In genomic region chr19:46412983-46413261, GRCh38 we compare ENCODE assay signal across 10 cellular contexts. TPM values are rescaled to one million over a fixed set of nuclear protein-coding genes. Genes with fewer than 3 reads are reported as not detected.
DNase-seq lines count a peak whose midpoint lies in the region; ATAC-seq, FAIRE-seq and TF ChIP-seq lines count a peak whose summit lies in the region.
"Had no signal": no experiment of that assay in that cellular context is flagged by ENCODE, and none has a peak within 500 bp of the region (broad histone marks: within the 10 kb centered on the region; RNA-seq: fewer than 3 reads in every experiment).

No MANE protein-coding gene starts in this region.

- peak overlapping the region; percentile 3 for H2AFZ ChIP-seq in neuron (ENCODE audit: low read depth, low read length)

- DNase-seq in left cardiac atrium (no peak), Right ventricle myocardium superior (no peak), fibroblast of the aortic adventitia (ENCODE audit: low read depth) (no peak), aorta (no peak), NCI-H2107 (lab: John Stamatoyannopoulos, UW) (no peak), frontal cortex (ENCODE audit: low spot score in 2 of 2) (no peak), iPS-NIHi11 (ENCODE audit: low spot score) (no peak)
- DNase-seq: AML-193, NCI-H1694 treated with DMSO at 0.1 percent for 48 hours had no signal

- TF ChIP-seq CTCF in fibroblast of the aortic adventitia (IDR thresholded peaks at IDR 0.05; ENCODE audit: insufficient read depth, low read length), result no peak

- H3K4me1 ChIP-seq in neuron (ENCODE audit: insufficient read depth, low read length), result peaks cover 44% of the 10 kb centered on the region
- no peaks in the 10 kb centered on the region for H3K4me1 ChIP-seq in aorta (ENCODE audit: control insufficient read depth in 1 of 2, insufficient read depth in 2 of 2, low read length in 2 of 2)

- intact Hi-C loops in left cardiac atrium (cut with DNase I) (no loop called here), Right ventricle myocardium superior (cut with DNase I) (no loop called here), aorta (cut with DNase I) (no loop called here)

- peak overlapping the region; percentile 26 to 32 for H3K27ac ChIP-seq in aorta (ENCODE audit: low read depth in 1 of 2, low read length in 2 of 2)

- H3K9me3 ChIP-seq in neuron (ENCODE audit: low read length) (no peaks in the 10 kb centered on the region), aorta (ENCODE audit: control insufficient read depth, low read length) (no peaks in the 10 kb centered on the region)

- H3K27me3 ChIP-seq in neuron (ENCODE audit: insufficient read depth, low read length) (no peaks in the 10 kb centered on the region), aorta (ENCODE audit: control insufficient read depth in 1 of 2, insufficient read depth in 2 of 2, low read length in 1 of 2) (no peaks in the 10 kb centered on the region)

- no peak for FAIRE-seq in frontal cortex (lab: Jason Lieb, UNC)

- H3K36me3 ChIP-seq in neuron (ENCODE audit: insufficient read depth, low read length), result peaks cover 7% of the 10 kb centered on the region
- H3K36me3 ChIP-seq in aorta (ENCODE audit: control insufficient read depth in 1 of 2, insufficient read depth in 2 of 2, low read length in 1 of 2), result no peaks in the 10 kb centered on the region

- ATAC-seq in left cardiac atrium (peak; percentile 2 to 5), Right ventricle myocardium superior (ENCODE audit: poor library complexity) (no peak), aorta (ENCODE audit: low FRiP score) (no peak)

- H3K4me3 ChIP-seq in fibroblast of the aortic adventitia (ENCODE audit: low read depth, low read length), result peak overlapping the region; percentile 73
- H3K4me3 ChIP-seq in neuron (ENCODE audit: low read length), result peak overlapping the region; percentile 90
- peak overlapping the region; percentile 43 for H3K4me3 ChIP-seq in aorta (ENCODE audit: low read length in 2 of 2)

- WGBS in aorta, 2 donors, result 1% methylated on average over 10 of the region's 10 CpGs

RNA-seq across cellular contexts. Expression of gene CCDC8, which starts 0.4 kb away (rescaled TPM):
- total RNA-seq in left cardiac atrium, result 10 to 100 TPM; 29.6 to 38.4 TPM
- total RNA-seq in Right ventricle myocardium superior, result 28.1 TPM
- total RNA-seq in fibroblast of the aortic adventitia (ENCODE audit: low replicate concordance), result 8.5 and 26.9 TPM in 2 replicates
- 10 to 100 TPM; 18.8 to 25.7 TPM for total RNA-seq in aorta
- polyA plus RNA-seq in aorta, result 10 to 100 TPM in 1 of 2 donors, 1 to 10 TPM in 1; 9.6 to 11.0 TPM
- total RNA-seq in frontal cortex, result 2.4 TPM

RNA-seq across cellular contexts. Expression of gene PNMA8C, which starts 15.8 kb away (rescaled TPM):
- total RNA-seq in left cardiac atrium (under 1 TPM; 0.09 to 0.16 TPM), Right ventricle myocardium superior (not detected), fibroblast of the aortic adventitia (ENCODE audit: low replicate concordance) (not detected in 2 replicates), aorta (1 to 10 TPM; 3.1 to 4.3 TPM), frontal cortex (31.8 TPM)
- polyA plus RNA-seq in aorta, result 1 to 10 TPM; 1.2 to 1.6 TPM

RNA-seq across cellular contexts. Expression of gene PNMA8A, which starts 58.4 kb away (rescaled TPM):
- total RNA-seq in left cardiac atrium, result 10 to 100 TPM; 13.9 to 16.5 TPM
- 7.3 TPM for total RNA-seq in Right ventricle myocardium superior
- 2.1 and 2.3 TPM in 2 replicates for total RNA-seq in fibroblast of the aortic adventitia (ENCODE audit: low replicate concordance)
- total RNA-seq in aorta, result 10 to 100 TPM in 1 of 2 donors, 1 to 10 TPM in 1; 6.8 to 12.4 TPM
- polyA plus RNA-seq in aorta, result 1 to 10 TPM; 3.3 to 6.8 TPM
- 68.1 TPM for total RNA-seq in frontal cortex

Comparison
In these comparisons a context has a peak if more than half of its experiments do, and no peak if none do; other contexts are left out.
1. ATAC-seq: peak in left cardiac atrium (2 of 2); none in Right ventricle myocardium superior (single experiment) and aorta (single experiment).
2. Peak in every context shown above with its lines, with median percentiles within 50 percentile points of each other: H3K4me3 ChIP-seq.